Comparison of ENCODE assay signal across 34 cellular contexts in the genomic region with DNA sequence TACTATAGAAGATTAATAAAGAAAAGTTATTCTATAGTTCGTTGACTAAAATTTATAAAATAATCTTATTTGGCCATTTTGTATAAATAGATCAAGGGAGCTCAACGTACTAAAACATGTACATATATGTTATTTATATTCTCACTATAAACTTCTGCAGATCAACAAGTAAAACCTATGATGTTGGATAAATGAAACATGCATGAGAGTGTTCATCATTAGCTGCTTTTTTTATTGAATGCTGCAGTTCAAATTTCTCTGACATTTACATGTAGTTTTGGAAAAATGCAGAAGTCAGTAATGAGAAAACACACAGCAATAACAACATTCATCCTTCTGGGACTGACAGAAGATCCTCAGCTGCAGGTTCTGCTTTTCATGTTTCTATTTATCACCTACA. TPM values are rescaled to one million over a fixed set of nuclear protein-coding genes. Genes with fewer than 3 reads are reported as not detected.
"Had no signal": no experiment of that assay in that cellular context is flagged by ENCODE, and none has a peak within 500 bp of the region (broad histone marks: within the 10 kb centered on the region; RNA-seq: fewer than 3 reads in every experiment).

Gene OR6C68, plus strand, starts transcription at position 301 of the 400 bp plus-strand sequence. Its CDS starts 0 bp downstream, at position 301.

- H3K36me3 ChIP-seq: ascending aorta, cardiac muscle cell, WERI-Rb-1 had no signal

- H3K4me3 ChIP-seq: ascending aorta, cardiac muscle cell had no signal

- H3K4me1 ChIP-seq: ascending aorta had no signal

- H3K27me3 ChIP-seq: ascending aorta, cardiac muscle cell had no signal

- ATAC-seq: activated CD4-positive, alpha-beta T cell treated with anti-CD3 and anti-CD28 coated beads for 36 hours; activated CD4-positive, CD25-positive, alpha-beta regulatory T cell treated with anti-CD3 and anti-CD28 coated beads, Interleukin-2, amount 50 U/mL, for 24 hours; activated CD8-positive, alpha-beta memory T cell treated with anti-CD3 and anti-CD28 coated beads, Interleukin-2, amount 10 ng/mL, durations not matched to agents 7 days and 5 days; activated CD8-positive, alpha-beta T cell treated with anti-CD3 and anti-CD28 coated beads, Interleukin-2, amount 10 ng/mL, durations not matched to agents 7 days and 5 days; activated naive CD8-positive, alpha-beta T cell treated with anti-CD3 and anti-CD28 coated beads, Interleukin-2, amount 50 U/mL, for 24 hours; WTC11 had no signal

- H3K9me3 ChIP-seq: ascending aorta had no signal

- FAIRE-seq: bronchial epithelial cell had no signal

- DNase-seq: activated CD4-positive, alpha-beta memory T cell treated with anti-CD3 and anti-CD28 coated beads, Interleukin-2, amount 10 ng/mL, durations not matched to agents 7 days and 5 days; activated CD4-positive, alpha-beta T cell treated with anti-CD3 and anti-CD28 coated beads for 1 hour; activated CD4-positive, alpha-beta T cell treated with anti-CD3 and anti-CD28 coated beads for 36 hours; activated CD4-positive, alpha-beta T cell treated with anti-CD3 and anti-CD28 coated beads for 48 hours; activated CD4-positive, alpha-beta T cell treated with anti-CD3 and anti-CD28 coated beads, Interleukin-2, amount 10 ng/mL, durations not matched to agents 7 days and 5 days; activated CD4-positive, alpha-beta T cell treated with anti-CD3 and anti-CD28 coated beads, Interleukin-2, amount 50 U/mL, for 48 hours; activated CD4-positive, CD25-positive, alpha-beta regulatory T cell; activated CD8-positive, alpha-beta memory T cell treated with anti-CD3 and anti-CD28 coated beads for 24 hours; activated CD8-positive, alpha-beta memory T cell treated with anti-CD3 and anti-CD28 coated beads, Interleukin-2, amount 10 ng/mL, durations not matched to agents 7 days and 5 days; activated CD8-positive, alpha-beta memory T cell treated with anti-CD3 and anti-CD28 coated beads, Interleukin-2, amount 50 U/mL, for 48 hours; activated CD8-positive, alpha-beta T cell treated with anti-CD3 and anti-CD28 coated beads, Interleukin-2, amount 10 ng/mL, durations not matched to agents 7 days and 5 days; activated effector memory CD4-positive, alpha-beta T cell treated with Interleukin-2 at 50 U/mL for 16 hours; activated gamma-delta T cell; activated naive CD4-positive, alpha-beta T cell treated with anti-CD3 and anti-CD28 coated beads, Interleukin-2, amount 10 ng/mL, durations not matched to agents 7 days and 5 days; activated naive CD4-positive, alpha-beta T cell treated with Interleukin-2 at 50 U/mL for 16 hours; activated naive CD8-positive, alpha-beta T cell treated with anti-CD3 and anti-CD28 coated beads, Interleukin-2, amount 10 ng/mL, durations not matched to agents 7 days and 5 days; activated naive CD8-positive, alpha-beta T cell treated with anti-CD3 and anti-CD28 coated beads, Interleukin-2, amount 50 U/mL, for 24 hours; activated T-cell treated with anti-CD3 and anti-CD28 coated beads, Interleukin-2, amount 50 U/mL, for 24 hours; activated T-cell treated with anti-CD3 and anti-CD28 coated beads, Interleukin-2, amount 50 U/mL, for 48 hours; amygdala; anterior cingulate cortex; caudate nucleus; cerebellar nuclear complex; T-helper 1 cell; T-helper 2 cell; T-helper 9 cell; WERI-Rb-1 had no signal

- H3K27ac ChIP-seq: ascending aorta, cardiac muscle cell, WERI-Rb-1 had no signal

RNA-seq across cellular contexts. Expression of gene OR6C68, which starts in this region (rescaled TPM):
- total RNA-seq: activated CD4-positive, alpha-beta memory T cell treated with anti-CD3 and anti-CD28 coated beads, Interleukin-2, amount 10 ng/mL, durations not matched to agents 7 days and 5 days; activated CD4-positive, alpha-beta T cell treated with anti-CD3 and anti-CD28 coated beads for 36 hours; activated CD4-positive, alpha-beta T cell treated with anti-CD3 and anti-CD28 coated beads, Interleukin-2, amount 10 ng/mL, durations not matched to agents 7 days and 5 days; activated CD8-positive, alpha-beta memory T cell treated with anti-CD3 and anti-CD28 coated beads, Interleukin-2, amount 10 ng/mL, durations not matched to agents 7 days and 5 days; activated CD8-positive, alpha-beta T cell treated with anti-CD3 and anti-CD28 coated beads, Interleukin-2, amount 10 ng/mL, durations not matched to agents 7 days and 5 days; activated naive CD8-positive, alpha-beta T cell treated with anti-CD3 and anti-CD28 coated beads, Interleukin-2, amount 10 ng/mL, durations not matched to agents 7 days and 5 days; activated T-helper 2 cell treated with anti-CD3 and anti-CD28 coated beads, Interferon-gamma antibody, Interleukin-2, Interleukin-4, amounts not matched to agents 10 μg/mL and 5 μg/mL and 100 μg/mL, durations not matched to agents 14 hours and 24 hours and 36 hours; ascending aorta; bronchial epithelial cell; cardiac muscle cell; WTC11 had no signal
- polyA plus RNA-seq: adipose tissue, cardiac muscle cell had no signal
